ENCODE assay signal across 13 cellular contexts in the genomic region with DNA sequence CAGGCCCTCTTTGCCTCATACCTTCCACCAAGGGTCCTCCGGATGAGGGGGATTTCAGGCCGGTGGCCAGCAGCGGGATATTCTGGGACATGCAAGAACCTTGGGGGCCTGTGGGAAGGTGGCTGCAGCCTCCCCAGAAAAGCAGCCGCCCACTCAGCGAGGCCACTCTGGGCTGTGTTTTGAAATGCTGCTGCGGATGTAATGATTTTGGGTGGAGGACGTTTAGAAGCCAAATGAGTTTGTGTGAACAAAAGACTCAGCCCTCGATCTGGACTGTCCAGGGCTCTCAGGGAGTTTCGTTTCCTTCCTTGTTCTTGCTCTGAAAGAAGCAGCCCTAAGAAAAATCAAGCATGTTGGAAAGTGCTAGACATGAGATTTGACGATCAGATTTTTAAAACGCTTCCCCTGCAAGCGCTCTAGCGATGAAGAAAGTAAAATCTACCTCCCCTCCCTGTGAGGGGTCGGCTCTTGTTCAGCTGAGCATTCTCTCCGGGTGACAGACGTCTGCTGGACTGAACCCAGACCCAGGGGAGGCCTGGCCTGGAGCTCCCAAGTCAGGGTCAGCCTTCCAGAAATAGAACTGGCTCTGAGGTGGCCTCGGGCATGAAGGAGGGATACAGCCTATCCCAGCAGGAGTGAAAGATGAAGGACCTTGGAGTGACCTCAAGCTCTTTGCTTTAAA. TPM values are rescaled to one million over a fixed set of nuclear protein-coding genes. Genes with fewer than 3 reads are reported as not detected.
DNase-seq lines count a peak whose midpoint lies in the region; ATAC-seq and TF ChIP-seq lines count a peak whose summit lies in the region.
"Had no signal": no experiment of that assay in that cellular context is flagged by ENCODE, and none has a peak within 500 bp of the region (broad histone marks: within the 10 kb centered on the region; RNA-seq: fewer than 3 reads in every experiment).

No MANE protein-coding gene starts in this region.

- H3K27ac Mint-ChIP-seq in T-helper 17 cell, result peak overlapping the region; percentile 16

- intact Hi-C loops in testis (cut with DNase I; ENCODE audit: low total_unique reads), result no loop called here

- H3K4me3 ChIP-seq in muscle layer of duodenum (ENCODE audit: low read depth in 1 of 2, low read length in 2 of 2), result peak overlapping the region; percentile 14 to 34
- no peak overlapping the region for H3K4me3 ChIP-seq in testis

- H3K27ac ChIP-seq in muscle layer of duodenum (ENCODE audit: low read length) (peak overlapping the region; percentile 78), testis (peak overlapping the region; percentile 81), foreskin keratinocyte (no peak overlapping the region)

- 35 to 43% methylated on average over 13 to 17 of the region's 17 CpGs for WGBS in testis, 2 donors

- peaks cover 34% of the 10 kb centered on the region for H3K4me1 Mint-ChIP-seq in T-helper 17 cell

- peaks cover 6% of the 10 kb centered on the region for H3K36me3 Mint-ChIP-seq in T-helper 17 cell (ENCODE audit: low read depth)

- H3K4me1 ChIP-seq in muscle layer of duodenum (ENCODE audit: control insufficient read depth in 1 of 2, insufficient read depth in 2 of 2, low read length in 2 of 2) (peaks cover 27 to 65% of the 10 kb centered on the region in 2 donors), testis (peaks cover 51% of the 10 kb centered on the region), foreskin keratinocyte (peaks cover 5% of the 10 kb centered on the region)

- no peaks in the 10 kb centered on the region for H3K27me3 Mint-ChIP-seq in T-helper 17 cell

- no peaks in the 10 kb centered on the region for H3K27me3 ChIP-seq in muscle layer of duodenum (ENCODE audit: low read depth, low read length)
- no peaks in the 10 kb centered on the region for H3K27me3 ChIP-seq in testis
- H3K27me3 ChIP-seq in foreskin keratinocyte, result no peaks in the 10 kb centered on the region

- TF ChIP-seq CTCF in testis (IDR thresholded peaks at IDR 0.05) (no peak), foreskin keratinocyte (conservative IDR thresholded peaks at IDR 0.05) (no peak)

- H3K36me3 ChIP-seq in muscle layer of duodenum (ENCODE audit: control insufficient read depth in 1 of 2, insufficient read depth in 2 of 2, low read length in 2 of 2), result no peaks in the 10 kb centered on the region
- H3K36me3 ChIP-seq in testis (ENCODE audit: low read depth, missing control alignments), result no peaks in the 10 kb centered on the region

- DNase-seq in T-helper 17 cell (no peak), fibroblast of peridontal ligament (ENCODE audit: extremely low read depth) (peak; percentile 69), testis (peak; percentile 72), GOT3 (lab: John Stamatoyannopoulos, UW) (no peak), foreskin keratinocyte (no peak), cerebellar cortex (ENCODE audit: low spot score) (no peak)
- DNase-seq: DMS79; effector CD4-positive, alpha-beta T cell; NCI-H2227 treated with DMSO at 0.1 percent for 48 hours; stimulated activated CD4-positive, alpha-beta T cell treated with anti-CD3 and anti-CD28 coated beads, Interleukin-4, amount 100 ng/mL, for 1 hour; T-helper 1 cell had no signal

- no peaks in the 10 kb centered on the region for H3K9me3 ChIP-seq in T-helper 17 cell (ENCODE audit: control insufficient read depth, low read length, poor library complexity, severe bottlenecking)
- no peaks in the 10 kb centered on the region for H3K9me3 ChIP-seq in muscle layer of duodenum (ENCODE audit: control insufficient read depth in 1 of 2, low read length in 2 of 2)
- no peaks in the 10 kb centered on the region for H3K9me3 ChIP-seq in testis

- ATAC-seq in T-helper 17 cell, result no peak
- ATAC-seq in foreskin keratinocyte, result no peak
- ATAC-seq in HG02759 (IDR thresholded peaks at IDR 0.05; ENCODE audit: unreplicated experiment), result no peak

- no peak for TF ChIP-seq POLR2A in testis (IDR thresholded peaks at IDR 0.05)

- H3K4me3 Mint-ChIP-seq in T-helper 17 cell, result no peak overlapping the region

RNA-seq across cellular contexts. Expression of gene HEG1, which starts 12.9 kb away (rescaled TPM):
- total RNA-seq in T-helper 17 cell (10 to 100 TPM; 20.5 to 30.6 TPM), testis (100 to 1,000 TPM; 120 to 160 TPM), foreskin keratinocyte (15.7 and 19.6 TPM in 2 replicates)
- polyA plus RNA-seq in testis (ENCODE audit: insufficient read depth, low read depth, low replicate concordance) (50.3 TPM), foreskin keratinocyte (2.2 and 3.3 TPM in 2 replicates)

Comparison
In these comparisons a context has a peak if more than half of its experiments do, and no peak if none do; other contexts are left out.
1. DNase-seq: peak in fibroblast of peridontal ligament (single experiment) and testis (single experiment); none in T-helper 17 cell (0 of 3), GOT3 (single experiment), foreskin keratinocyte (0 of 2) and cerebellar cortex (single experiment).
2. H3K4me3 ChIP-seq: peak in muscle layer of duodenum (2 of 2); none in testis (0 of 2).